In genomic region chr20:32062776-32063170, GRCh38 we compare ENCODE assay signal across 12 cellular contexts. TPM values are rescaled to one million over a fixed set of nuclear protein-coding genes. Genes with fewer than 3 reads are reported as not detected.
DNase-seq lines count a peak whose midpoint lies in the region; ATAC-seq, FAIRE-seq and TF ChIP-seq lines count a peak whose summit lies in the region.
"Had no signal": no experiment of that assay in that cellular context is flagged by ENCODE, and none has a peak within 500 bp of the region (broad histone marks: within the 10 kb centered on the region; RNA-seq: fewer than 3 reads in every experiment).

No MANE protein-coding gene starts in this region.

- no peak overlapping the region for H3K4me3 Mint-ChIP-seq in T-helper 2 cell treated with Interferon-gamma antibody and Interleukin-4, amounts not matched to agents 5 μg/mL and 100 μg/mL, for 36 hours

- no peak for TF ChIP-seq POLR2A in stomach (IDR thresholded peaks at IDR 0.05)

- H3K4me1 Mint-ChIP-seq in T-helper 2 cell treated with Interferon-gamma antibody and Interleukin-4, amounts not matched to agents 5 μg/mL and 100 μg/mL, for 36 hours (ENCODE audit: low read depth): peaks cover 6% of the 10 kb centered on the region

- H3K27me3 ChIP-seq in stomach: peaks cover 0 to 44% (median 6%) of the 10 kb centered on the region in 3 donors

- H3K9me3 Mint-ChIP-seq in T-helper 2 cell treated with Interferon-gamma antibody and Interleukin-4, amounts not matched to agents 5 μg/mL and 100 μg/mL, for 36 hours: no peaks in the 10 kb centered on the region
- H3K9me3 Mint-ChIP-seq: activated naive CD4-positive, alpha-beta T cell treated with anti-CD3 and anti-CD28 coated beads, Interleukin-2, amount 50 U/mL, for 72 hours had no signal

- peaks cover 21% of the 10 kb centered on the region for H3K27me3 Mint-ChIP-seq in T-helper 2 cell treated with Interferon-gamma antibody and Interleukin-4, amounts not matched to agents 5 μg/mL and 100 μg/mL, for 36 hours (ENCODE audit: low read depth)

- intact Hi-C loops in stomach (cut with DNase I; ENCODE audit: low total_unique reads): no loop called here

- peak overlapping the region in 2 of 5 donors; percentile 76 to 78 for H3K27ac ChIP-seq in stomach
- H3K27ac ChIP-seq: 22Rv1 had no signal

- H3K4me1 ChIP-seq in stomach: peaks cover 0 to 10% (median 0%) of the 10 kb centered on the region in 4 donors

- H3K27ac Mint-ChIP-seq in T-helper 2 cell treated with Interferon-gamma antibody and Interleukin-4, amounts not matched to agents 5 μg/mL and 100 μg/mL, for 36 hours: no peak overlapping the region

- no peak for TF ChIP-seq CTCF in stomach (IDR thresholded peaks at IDR 0.05)

- no peak for ATAC-seq in HG02623 (IDR thresholded peaks at IDR 0.05; ENCODE audit: unreplicated experiment)
- ATAC-seq in GM19328 (IDR thresholded peaks at IDR 0.05; ENCODE audit: unreplicated experiment): no peak

- peak; percentile 10 for DNase-seq in T-helper 2 cell treated with Interferon-gamma antibody and Interleukin-4, amounts not matched to agents 5 μg/mL and 100 μg/mL, for 36 hours (ENCODE audit: low spot score)
- no peak for DNase-seq in T-helper 2 cell
- peak; percentile 94 for DNase-seq in SIG-M5 treated with dmso at 0.1 percent for 504 hours (lab: John Stamatoyannopoulos, UW; ENCODE audit: unreplicated experiment)
- peak; percentile 15 for DNase-seq in left kidney (ENCODE audit: low read depth, low spot score)
- peak; percentile 45 for DNase-seq in stomach
- DNase-seq in HTR-8/SVneo (ENCODE audit: insufficient read length, low spot score): no peak
- DNase-seq: NCI-H524 had no signal

- TF ChIP-seq EP300 in stomach (IDR thresholded peaks at IDR 0.05): no peak

- H3K36me3 Mint-ChIP-seq in T-helper 2 cell treated with Interferon-gamma antibody and Interleukin-4, amounts not matched to agents 5 μg/mL and 100 μg/mL, for 36 hours (ENCODE audit: low read depth): no peaks in the 10 kb centered on the region
- H3K36me3 Mint-ChIP-seq: activated naive CD4-positive, alpha-beta T cell treated with anti-CD3 and anti-CD28 coated beads, Interleukin-2, amount 50 U/mL, for 72 hours had no signal

- no peak overlapping the region for H3K4me3 ChIP-seq in stomach

- WGBS in stomach, 5 donors: 32 to 60% (median 57%) methylated on average over 4 of the region's 4 CpGs

- no peaks in the 10 kb centered on the region for H3K9me3 ChIP-seq in stomach

- FAIRE-seq in HTR-8/SVneo (lab: Jason Lieb, UNC): no peak

- H3K36me3 ChIP-seq in stomach: no peaks in the 10 kb centered on the region

RNA-seq across cellular contexts. Expression of gene HCK, which starts 10.7 kb away (rescaled TPM):
- 1 to 10 TPM in 4 of 5 donors, not detected in 1; 1.3 to 6.8 (median 3.3) TPM for total RNA-seq in stomach
- polyA plus RNA-seq in stomach: 10 to 100 TPM in 2 of 3 donors, 1 to 10 TPM in 1; 4.4 to 14.7 (median 10.4) TPM

RNA-seq across cellular contexts. Expression of gene TM9SF4, which starts 46.7 kb away (rescaled TPM):
- total RNA-seq in stomach: 10 to 100 TPM; 20.6 to 50.8 (median 27.7) TPM
- 10 to 100 TPM in 2 of 3 donors, 1 to 10 TPM in 1; 6.7 to 22.5 (median 13.1) TPM for polyA plus RNA-seq in stomach

RNA-seq across cellular contexts. Expression of gene CCM2L, which starts 52.5 kb away (rescaled TPM):
- 1 to 10 TPM in 1 of 5 donors, under 1 TPM in 2, not detected in 2; 0.45 to 4.4 (median 0.72) TPM for total RNA-seq in stomach
- polyA plus RNA-seq in stomach: 1 to 10 TPM; 1.9 to 2.7 (median 2.3) TPM
- total RNA-seq: activated naive CD4-positive, alpha-beta T cell treated with anti-CD3 and anti-CD28 coated beads, Interleukin-2, amount 50 U/mL, for 72 hours; kidney epithelial cell had no signal

Comparison
In these comparisons a context has a peak if more than half of its experiments do, and no peak if none do; other contexts are left out.
1. DNase-seq: peak in T-helper 2 cell treated with Interferon-gamma antibody and Interleukin-4, amounts not matched to agents 5 μg/mL and 100 μg/mL, for 36 hours (single experiment), SIG-M5 treated with dmso at 0.1 percent for 504 hours (single experiment), left kidney (single experiment) and stomach (single experiment); none in T-helper 2 cell (0 of 5) and HTR-8/SVneo (single experiment).